10 cellular contexts compared by ENCODE assay signal in genomic region chr6:15132854-15133670, GRCh38.
A peak's percentile ranks its signal among the peaks of the same experiment; 100 is the strongest.
DNase-seq lines count a peak whose midpoint lies in the region; ATAC-seq and TF ChIP-seq lines count a peak whose summit lies in the region.
"Had no signal": no experiment of that assay in that cellular context is flagged by ENCODE, and none has a peak within 500 bp of the region (broad histone marks: within the 10 kb centered on the region; RNA-seq: fewer than 3 reads in every experiment).

No MANE protein-coding gene starts in this region.

- no peaks in the 10 kb centered on the region for H3K27me3 ChIP-seq in mammary epithelial cell (ENCODE audit: insufficient read depth, low read length)
- no peaks in the 10 kb centered on the region for H3K27me3 ChIP-seq in osteoblast (ENCODE audit: insufficient read depth, low read length)
- H3K27me3 ChIP-seq: adrenal gland, right atrium auricular region had no signal

- 0% methylated on average over 7 of the region's 8 CpGs for WGBS in mammary epithelial cell (ENCODE audit: low coverage, missing lambda C conversion rate)

- peaks cover 30% of the 10 kb centered on the region for H3K4me1 ChIP-seq in mammary epithelial cell (ENCODE audit: insufficient read depth, low read length)
- H3K4me1 ChIP-seq in osteoblast (ENCODE audit: insufficient read depth, low read length) = peaks cover 11% of the 10 kb centered on the region
- H3K4me1 ChIP-seq: adrenal gland, right atrium auricular region had no signal

- ATAC-seq in GM19455 (IDR thresholded peaks at IDR 0.05; ENCODE audit: unreplicated experiment) = no peak

- BruUV-seq in mammary epithelial cell (replicated peaks; lab: Mats Ljungman, UMichigan) = TSS peak; percentile 93

- H2AFZ ChIP-seq in mammary epithelial cell (ENCODE audit: low read depth, low read length) (peak overlapping the region; percentile 90), osteoblast (ENCODE audit: low read length) (peak overlapping the region; percentile 36)

- dilution Hi-C loops in mammary epithelial cell (cut with HindIII; ENCODE audit: low sequenced_read_pairs) = no loop called here

- H3K9ac ChIP-seq in mammary epithelial cell (ENCODE audit: insufficient read depth, low read length) = peak overlapping the region; percentile 68

- H3K36me3 ChIP-seq in mammary epithelial cell (ENCODE audit: insufficient read depth, low read length) = no peaks in the 10 kb centered on the region
- H3K36me3 ChIP-seq in osteoblast (ENCODE audit: insufficient read depth, low read length) = no peaks in the 10 kb centered on the region
- H3K36me3 ChIP-seq: adrenal gland, right atrium auricular region had no signal

- in situ Hi-C loops in mammary epithelial cell (cut with MboI; ENCODE audit: low sequenced_read_pairs in 2 of 2) = loop anchor here in 1 of 2 donors (10.0 kb wide), 1 partner anchor 112 kb away; the partner anchor contains the start of gene JARID2

- H3K4me3 ChIP-seq in NB4 (ENCODE audit: low read depth, low read length) = no peak overlapping the region
- peak overlapping the region in 2 of 3 experiments; percentile 35 to 36 for H3K4me3 ChIP-seq in mammary epithelial cell (replicated peaks in 1 of 3; ENCODE audit: insufficient read depth in 1 of 3, low read depth in 2 of 3, low read length in 3 of 3)
- no peak overlapping the region for H3K4me3 ChIP-seq in osteoblast (ENCODE audit: insufficient read depth, low read length)
- H3K4me3 ChIP-seq: adrenal gland, right atrium auricular region had no signal

- H4K20me1 ChIP-seq in mammary epithelial cell (ENCODE audit: insufficient read depth, low read length) (no peaks in the 10 kb centered on the region), osteoblast (ENCODE audit: insufficient read depth, low read length) (no peaks in the 10 kb centered on the region)

- CTCF ChIA-PET in mammary epithelial cell (lab: Charles Lee; ENCODE audit: low non-redundant PET) = interaction anchor here (0.7 kb wide), 1 partner anchor 862 kb away, joined by 6 read pairs; no protein-coding TSS in a partner anchor

- no peak for TF ChIP-seq CTCF in NB4 (IDR thresholded peaks at IDR 0.05; ENCODE audit: low read depth, low read length)
- TF ChIP-seq CTCF in mammary epithelial cell (conservative IDR thresholded peaks at IDR 0.05 in 1 of 2, IDR thresholded peaks at IDR 0.05 in 1 of 2; ENCODE audit: extremely low read depth in 1 of 2, insufficient read depth in 1 of 2, low read depth in 1 of 2, low read length in 2 of 2) = no peak
- no peak for TF ChIP-seq CTCF in osteoblast (IDR thresholded peaks at IDR 0.05; ENCODE audit: extremely low read depth, low read depth, low read length)

- H3K9me3 ChIP-seq in mammary epithelial cell (replicated peaks; ENCODE audit: insufficient read depth, low read length) (no peaks in the 10 kb centered on the region), osteoblast (ENCODE audit: low read depth, low read length) (no peaks in the 10 kb centered on the region)
- H3K9me3 ChIP-seq: adrenal gland, right atrium auricular region had no signal

- H3K79me2 ChIP-seq in mammary epithelial cell (ENCODE audit: insufficient read depth, low read length) (no peaks in the 10 kb centered on the region), osteoblast (ENCODE audit: insufficient read depth, low read length) (no peaks in the 10 kb centered on the region)

- DNase-seq in EL (peak; percentile 87), NB4 (ENCODE audit: low read depth) (peak; percentile 30), mammary epithelial cell (peak; percentile 99), osteoblast (ENCODE audit: insufficient read length, low spot score, missing footprints) (peak; percentile 88), amygdala (lab: John Stamatoyannopoulos, UW) (no peak), HUDEP-2 (lab: John Stamatoyannopoulos, UW; ENCODE audit: unreplicated experiment in 76 of 76) (no peak)
- DNase-seq: NCI-H1105 had no signal

- intact Hi-C loops in mammary epithelial cell (cut with micrococcal nuclease) = loop anchor here (1.0 to 5.0 kb wide), 6 partner anchors 70 to 862 kb away; no protein-coding TSS in a partner anchor

- no peak for TF ChIP-seq POLR2A in NB4 (IDR thresholded peaks at IDR 0.05; ENCODE audit: extremely low read depth, insufficient read length)

- H3K4me2 ChIP-seq in mammary epithelial cell (ENCODE audit: insufficient read depth, low read depth, low read length) = peak overlapping the region; percentile 84
- peak overlapping the region; percentile 67 for H3K4me2 ChIP-seq in osteoblast (ENCODE audit: insufficient read depth, low read length)

- H3K27ac ChIP-seq in mammary epithelial cell (ENCODE audit: insufficient read depth, low read depth, low read length) (peak overlapping the region; percentile 92), osteoblast (ENCODE audit: low read depth, low read length) (peak overlapping the region; percentile 48)
- H3K27ac ChIP-seq: adrenal gland, right atrium auricular region had no signal

Comparison
In these comparisons a context has a peak if more than half of its experiments do, and no peak if none do; other contexts are left out.
1. DNase-seq: peak in EL (single experiment), NB4 (single experiment), mammary epithelial cell (single experiment) and osteoblast (single experiment); none in amygdala (0 of 56) and HUDEP-2 (0 of 76).
2. H3K4me3 ChIP-seq: peak in mammary epithelial cell (2 of 3); none in NB4 (single experiment) and osteoblast (single experiment).